Comparison of ENCODE assay signal across 23 cellular contexts in genomic region chr7:24885716-24886115, GRCh38.
DNase-seq lines count a peak whose midpoint lies in the region; ATAC-seq and TF ChIP-seq lines count a peak whose summit lies in the region.
"Had no signal": no experiment of that assay in that cellular context is flagged by ENCODE, and none has a peak within 500 bp of the region (broad histone marks: within the 10 kb centered on the region; RNA-seq: fewer than 3 reads in every experiment).

No MANE protein-coding gene starts in this region.

- ATAC-seq in psoas muscle = no peak
- ATAC-seq: CD8-positive, alpha-beta T cell had no signal

- no peak overlapping the region for H3K4me3 ChIP-seq in psoas muscle
- H3K4me3 ChIP-seq: GM23248, K562, Peyer's patch had no signal

- peaks cover 88% of the 10 kb centered on the region for H3K4me1 Mint-ChIP-seq in activated T-cell treated with anti-CD3 and anti-CD28 coated beads, Interleukin-2, amount 50 U/mL, for 24 hours (ENCODE audit: low read depth)
- peaks cover 80% of the 10 kb centered on the region for H3K4me1 Mint-ChIP-seq in activated T-helper 1 cell treated with anti-CD3 and anti-CD28 coated beads, Interleukin-12 subunit alpha, Interleukin-12 subunit beta, Interleukin-2, Interleukin-4 antibody, amounts not matched to agents 30 ng/mL and 10 ng/mL and 1 ng/mL, durations not matched to agents 14 hours and 24 hours and 36 hours (ENCODE audit: low read depth)

- intact Hi-C loops in activated T-helper 1 cell treated with anti-CD3 and anti-CD28 coated beads, Interleukin-12 subunit alpha, Interleukin-12 subunit beta, Interleukin-2, Interleukin-4 antibody, amounts not matched to agents 30 ng/mL and 10 ng/mL and 1 ng/mL, durations not matched to agents 14 hours and 24 hours and 36 hours (cut with micrococcal nuclease) = no loop called here
- intact Hi-C loops in psoas muscle (cut with DNase I) = no loop called here

- WGBS in psoas muscle, 3 donors = 29 to 35% (median 35%) methylated on average over 1 of the region's 1 CpG

- no peak for DNase-seq in activated T-cell treated with anti-CD3 and anti-CD28 coated beads, Interleukin-2, amount 50 U/mL, for 24 hours
- DNase-seq in activated T-cell treated with anti-CD3 and anti-CD28 coated beads for 4 hours (no peak), EL (peak; percentile 10), psoas muscle (no peak), NCI-H345 treated with DMSO at 0.1 percent for 48 hours (lab: John Stamatoyannopoulos, UW; ENCODE audit: unreplicated experiment) (no peak), cerebellum (ENCODE audit: low spot score) (no peak), A172 (ENCODE audit: low spot score) (no peak)
- no peak for DNase-seq in activated T-helper 1 cell treated with anti-CD3 and anti-CD28 coated beads, Interleukin-12 subunit alpha, Interleukin-12 subunit beta, Interleukin-2, Interleukin-4 antibody, amounts not matched to agents 30 ng/mL and 10 ng/mL and 1 ng/mL, durations not matched to agents 14 hours and 24 hours and 36 hours (ENCODE audit: low spot score)
- DNase-seq: AML-193; Caco-2; CD8-positive, alpha-beta T cell; GF-D8; GM23248; H7; MV-4-11; NCI-H1105 treated with DMSO at 0.1 percent for 48 hours; NCI-H1930; NCI-H526 treated with DMSO at 0.1 percent for 48 hours; OCI-M1; Peyer's patch; SHP77 treated with DMSO at 0.1 percent for 48 hours had no signal

- no peaks in the 10 kb centered on the region for H3K27me3 ChIP-seq in psoas muscle (ENCODE audit: insufficient read depth in 3 of 3, low read length in 2 of 3)
- H3K27me3 ChIP-seq: Peyer's patch had no signal

- no peaks in the 10 kb centered on the region for H3K9me3 Mint-ChIP-seq in activated T-cell treated with anti-CD3 and anti-CD28 coated beads, Interleukin-2, amount 50 U/mL, for 24 hours
- H3K9me3 Mint-ChIP-seq in activated T-helper 1 cell treated with anti-CD3 and anti-CD28 coated beads, Interleukin-12 subunit alpha, Interleukin-12 subunit beta, Interleukin-2, Interleukin-4 antibody, amounts not matched to agents 30 ng/mL and 10 ng/mL and 1 ng/mL, durations not matched to agents 14 hours and 24 hours and 36 hours = no peaks in the 10 kb centered on the region
- H3K9me3 Mint-ChIP-seq: CD8-positive, alpha-beta T cell had no signal

- H3K27ac Mint-ChIP-seq in activated T-cell treated with anti-CD3 and anti-CD28 coated beads, Interleukin-2, amount 50 U/mL, for 24 hours = peak overlapping the region; percentile 19
- peak overlapping the region; percentile 45 for H3K27ac Mint-ChIP-seq in activated T-helper 1 cell treated with anti-CD3 and anti-CD28 coated beads, Interleukin-12 subunit alpha, Interleukin-12 subunit beta, Interleukin-2, Interleukin-4 antibody, amounts not matched to agents 30 ng/mL and 10 ng/mL and 1 ng/mL, durations not matched to agents 14 hours and 24 hours and 36 hours
- H3K27ac Mint-ChIP-seq: CD8-positive, alpha-beta T cell had no signal

- no peaks in the 10 kb centered on the region for H3K9me3 ChIP-seq in psoas muscle
- H3K9me3 ChIP-seq: Caco-2, Peyer's patch had no signal

- peaks cover 31% of the 10 kb centered on the region for H3K4me1 ChIP-seq in psoas muscle
- H3K4me1 ChIP-seq: Caco-2 had no signal

- no peaks in the 10 kb centered on the region for H3K36me3 ChIP-seq in psoas muscle (ENCODE audit: insufficient read depth in 1 of 2, low read depth in 1 of 2)
- H3K36me3 ChIP-seq: Peyer's patch had no signal

- no peak overlapping the region for H3K4me3 Mint-ChIP-seq in activated T-cell treated with anti-CD3 and anti-CD28 coated beads, Interleukin-2, amount 50 U/mL, for 24 hours
- H3K4me3 Mint-ChIP-seq in activated T-helper 1 cell treated with anti-CD3 and anti-CD28 coated beads, Interleukin-12 subunit alpha, Interleukin-12 subunit beta, Interleukin-2, Interleukin-4 antibody, amounts not matched to agents 30 ng/mL and 10 ng/mL and 1 ng/mL, durations not matched to agents 14 hours and 24 hours and 36 hours = peak overlapping the region; percentile 8
- H3K4me3 Mint-ChIP-seq: CD8-positive, alpha-beta T cell had no signal

- TF ChIP-seq CTCF in psoas muscle (IDR thresholded peaks at IDR 0.05) = no peak

- no peaks in the 10 kb centered on the region for H3K27me3 Mint-ChIP-seq in activated T-cell treated with anti-CD3 and anti-CD28 coated beads, Interleukin-2, amount 50 U/mL, for 24 hours
- no peaks in the 10 kb centered on the region for H3K27me3 Mint-ChIP-seq in activated T-helper 1 cell treated with anti-CD3 and anti-CD28 coated beads, Interleukin-12 subunit alpha, Interleukin-12 subunit beta, Interleukin-2, Interleukin-4 antibody, amounts not matched to agents 30 ng/mL and 10 ng/mL and 1 ng/mL, durations not matched to agents 14 hours and 24 hours and 36 hours (ENCODE audit: insufficient read depth)

- H3K27ac ChIP-seq in psoas muscle = peak overlapping the region; percentile 44
- H3K27ac ChIP-seq: C4-2B, GM23248, Peyer's patch had no signal

- H3K36me3 Mint-ChIP-seq in activated T-cell treated with anti-CD3 and anti-CD28 coated beads, Interleukin-2, amount 50 U/mL, for 24 hours (ENCODE audit: low read depth) = peaks cover 86% of the 10 kb centered on the region
- peaks cover 63% of the 10 kb centered on the region for H3K36me3 Mint-ChIP-seq in activated T-helper 1 cell treated with anti-CD3 and anti-CD28 coated beads, Interleukin-12 subunit alpha, Interleukin-12 subunit beta, Interleukin-2, Interleukin-4 antibody, amounts not matched to agents 30 ng/mL and 10 ng/mL and 1 ng/mL, durations not matched to agents 14 hours and 24 hours and 36 hours (ENCODE audit: low read depth)
